In the genomic region with DNA sequence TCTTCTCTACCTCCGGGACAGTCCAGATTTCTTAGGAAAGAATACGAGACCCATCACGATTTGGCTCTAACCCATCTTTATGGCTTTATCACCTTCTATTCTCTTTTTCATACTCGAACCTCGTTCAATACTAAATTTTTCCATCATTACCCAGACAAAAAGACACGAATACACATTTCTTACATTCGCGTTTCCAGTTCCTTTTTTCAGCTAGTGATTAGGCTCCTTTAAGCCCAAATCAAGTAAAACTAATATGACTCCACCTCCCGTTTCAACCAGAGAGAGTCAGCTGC, we compare ENCODE assay signal across 8 cellular contexts. TPM values are rescaled to one million over a fixed set of nuclear protein-coding genes. Genes with fewer than 3 reads are reported as not detected.
DNase-seq lines count a peak whose midpoint lies in the region; ATAC-seq lines count a peak whose summit lies in the region.

No MANE protein-coding gene starts in this region.

- in situ Hi-C loops in HAP-1 (cut with MboI; ENCODE audit: low sequenced_read_pairs), result no loop called here

- POLR2A ChIA-PET in activated CD8-positive, alpha-beta T cell treated with anti-CD3 and anti-CD28 coated beads, Interleukin-2, amount 10 ng/mL, durations not matched to agents 7 days and 5 days (lab: Charles Lee), result interaction anchor here (0.5 to 3.8 kb wide), 12 partner anchors 9 to 114 kb away, joined by 3 to 46 read pairs (median 4); a partner anchor contains a TSS

- H3K4me3 ChIP-seq in HAP-1, result peak overlapping the region; percentile 84
- H3K4me3 ChIP-seq in iPS DF 6.9 (ENCODE audit: low read length), result peak overlapping the region; percentile 90

- H3K4me1 Mint-ChIP-seq in activated CD8-positive, alpha-beta T cell treated with anti-CD3 and anti-CD28 coated beads, Interleukin-2, amount 10 ng/mL, durations not matched to agents 7 days and 5 days (ENCODE audit: low read depth), result peaks cover 31% of the 10 kb centered on the region
- H3K4me1 Mint-ChIP-seq in stimulated activated effector memory CD8-positive, alpha-beta T cell treated with anti-CD3 and anti-CD28 coated beads, Interleukin-12 subunit alpha, Interleukin-12 subunit beta, amount 100 ng/mL, for 72 hours, result peaks cover 19% of the 10 kb centered on the region

- H3K4me3 Mint-ChIP-seq in activated CD8-positive, alpha-beta T cell treated with anti-CD3 and anti-CD28 coated beads, Interleukin-2, amount 10 ng/mL, durations not matched to agents 7 days and 5 days, result peak overlapping the region; percentile 100
- peak overlapping the region; percentile 97 for H3K4me3 Mint-ChIP-seq in stimulated activated effector memory CD8-positive, alpha-beta T cell treated with anti-CD3 and anti-CD28 coated beads, Interleukin-12 subunit alpha, Interleukin-12 subunit beta, amount 100 ng/mL, for 72 hours

- DNase-seq in HAP-1 (ENCODE audit: low spot score in 2 of 2), result no peak
- no peak for DNase-seq in activated CD8-positive, alpha-beta T cell treated with anti-CD3 and anti-CD28 coated beads, Interleukin-2, amount 10 ng/mL, durations not matched to agents 7 days and 5 days
- no peak for DNase-seq in iPS DF 6.9 (ENCODE audit: low read depth, low spot score)
- no peak for DNase-seq in stimulated activated effector memory CD8-positive, alpha-beta T cell treated with anti-CD3 and anti-CD28 coated beads, Interleukin-12 subunit alpha, Interleukin-12 subunit beta, amount 100 ng/mL, for 72 hours (ENCODE audit: low spot score in 2 of 2)
- DNase-seq in cerebellar nuclear complex (lab: John Stamatoyannopoulos, UW), result no peak
- no peak for DNase-seq in AG08395 (ENCODE audit: low spot score)
- no peak for DNase-seq in RKO (ENCODE audit: low spot score)

- H3K27me3 ChIP-seq in HAP-1 (ENCODE audit: low read depth) (no peaks in the 10 kb centered on the region), iPS DF 6.9 (ENCODE audit: control insufficient read depth, insufficient read depth, low read length) (no peaks in the 10 kb centered on the region)

- H3K4me1 ChIP-seq in HAP-1 (peaks cover 3% of the 10 kb centered on the region; the same call in 1 of the 2 replicates), iPS DF 6.9 (ENCODE audit: control insufficient read depth, insufficient read depth, low read length) (peaks cover 2% of the 10 kb centered on the region; the same call in 1 of the 2 replicates)

- no peak overlapping the region for H3K27ac ChIP-seq in iPS DF 6.9 (ENCODE audit: low read length)

- H3K9me3 ChIP-seq in HAP-1, result no peaks in the 10 kb centered on the region
- H3K9me3 ChIP-seq in iPS DF 6.9 (ENCODE audit: control insufficient read depth, insufficient read depth, low read length), result no peaks in the 10 kb centered on the region

- WGBS in iPS DF 6.9 (ENCODE audit: insufficient coverage, insufficient read length), result 100% methylated on average over 2 of the region's 9 CpGs

- H3K36me3 ChIP-seq in HAP-1 (replicated peaks) (peaks cover 12% of the 10 kb centered on the region), iPS DF 6.9 (ENCODE audit: control insufficient read depth, insufficient read depth, low read length) (peaks cover 3% of the 10 kb centered on the region; the same call in 1 of the 2 replicates)

- H3K9me3 Mint-ChIP-seq in activated CD8-positive, alpha-beta T cell treated with anti-CD3 and anti-CD28 coated beads, Interleukin-2, amount 10 ng/mL, durations not matched to agents 7 days and 5 days (ENCODE audit: insufficient read depth), result no peaks in the 10 kb centered on the region
- no peaks in the 10 kb centered on the region for H3K9me3 Mint-ChIP-seq in stimulated activated effector memory CD8-positive, alpha-beta T cell treated with anti-CD3 and anti-CD28 coated beads, Interleukin-12 subunit alpha, Interleukin-12 subunit beta, amount 100 ng/mL, for 72 hours

- H3K27ac Mint-ChIP-seq in activated CD8-positive, alpha-beta T cell treated with anti-CD3 and anti-CD28 coated beads, Interleukin-2, amount 10 ng/mL, durations not matched to agents 7 days and 5 days, result peak overlapping the region; percentile 100
- H3K27ac Mint-ChIP-seq in stimulated activated effector memory CD8-positive, alpha-beta T cell treated with anti-CD3 and anti-CD28 coated beads, Interleukin-12 subunit alpha, Interleukin-12 subunit beta, amount 100 ng/mL, for 72 hours, result peak overlapping the region; percentile 99

- ATAC-seq in activated CD8-positive, alpha-beta T cell treated with anti-CD3 and anti-CD28 coated beads, Interleukin-2, amount 10 ng/mL, durations not matched to agents 7 days and 5 days, result no peak
- no peak for ATAC-seq in stimulated activated effector memory CD8-positive, alpha-beta T cell treated with anti-CD3 and anti-CD28 coated beads, Interleukin-12 subunit alpha, Interleukin-12 subunit beta, amount 100 ng/mL, for 72 hours
- no peak for ATAC-seq in HG02610 (IDR thresholded peaks at IDR 0.05; ENCODE audit: unreplicated experiment)

- H3K36me3 Mint-ChIP-seq in activated CD8-positive, alpha-beta T cell treated with anti-CD3 and anti-CD28 coated beads, Interleukin-2, amount 10 ng/mL, durations not matched to agents 7 days and 5 days (ENCODE audit: low read depth), result peaks cover 39% of the 10 kb centered on the region
- H3K36me3 Mint-ChIP-seq in stimulated activated effector memory CD8-positive, alpha-beta T cell treated with anti-CD3 and anti-CD28 coated beads, Interleukin-12 subunit alpha, Interleukin-12 subunit beta, amount 100 ng/mL, for 72 hours, result peaks cover 60% of the 10 kb centered on the region

- CTCF ChIA-PET in activated CD8-positive, alpha-beta T cell treated with anti-CD3 and anti-CD28 coated beads, Interleukin-2, amount 10 ng/mL, durations not matched to agents 7 days and 5 days (lab: Charles Lee), result interaction anchor here (0.9 to 2.2 kb wide), 10 partner anchors 9 to 103 kb away, joined by 3 to 17 read pairs (median 6); a partner anchor contains a TSS

- H3K27me3 Mint-ChIP-seq in activated CD8-positive, alpha-beta T cell treated with anti-CD3 and anti-CD28 coated beads, Interleukin-2, amount 10 ng/mL, durations not matched to agents 7 days and 5 days (ENCODE audit: low read depth), result no peaks in the 10 kb centered on the region

RNA-seq across cellular contexts. Expression of a gene that starts 0.5 kb away (rescaled TPM):
- 1 to 10 TPM; 9.1 to 9.3 TPM for total RNA-seq in activated CD8-positive, alpha-beta T cell treated with anti-CD3 and anti-CD28 coated beads, Interleukin-2, amount 10 ng/mL, durations not matched to agents 7 days and 5 days

RNA-seq across cellular contexts. Expression of a gene that starts 7.5 kb away (rescaled TPM):
- 10 to 100 TPM; 40.3 to 43.6 TPM for total RNA-seq in activated CD8-positive, alpha-beta T cell treated with anti-CD3 and anti-CD28 coated beads, Interleukin-2, amount 10 ng/mL, durations not matched to agents 7 days and 5 days

RNA-seq across cellular contexts. Expression of a gene that starts 18.7 kb away (rescaled TPM):
- 1 to 10 TPM; 6.6 to 7.1 TPM for total RNA-seq in activated CD8-positive, alpha-beta T cell treated with anti-CD3 and anti-CD28 coated beads, Interleukin-2, amount 10 ng/mL, durations not matched to agents 7 days and 5 days

RNA-seq across cellular contexts. Expression of a gene that starts 28.2 kb away (rescaled TPM):
- total RNA-seq in activated CD8-positive, alpha-beta T cell treated with anti-CD3 and anti-CD28 coated beads, Interleukin-2, amount 10 ng/mL, durations not matched to agents 7 days and 5 days, result 10 to 100 TPM; 27.8 to 28.0 TPM
